ENCODE assay signal across 18 cellular contexts in the genomic region with DNA sequence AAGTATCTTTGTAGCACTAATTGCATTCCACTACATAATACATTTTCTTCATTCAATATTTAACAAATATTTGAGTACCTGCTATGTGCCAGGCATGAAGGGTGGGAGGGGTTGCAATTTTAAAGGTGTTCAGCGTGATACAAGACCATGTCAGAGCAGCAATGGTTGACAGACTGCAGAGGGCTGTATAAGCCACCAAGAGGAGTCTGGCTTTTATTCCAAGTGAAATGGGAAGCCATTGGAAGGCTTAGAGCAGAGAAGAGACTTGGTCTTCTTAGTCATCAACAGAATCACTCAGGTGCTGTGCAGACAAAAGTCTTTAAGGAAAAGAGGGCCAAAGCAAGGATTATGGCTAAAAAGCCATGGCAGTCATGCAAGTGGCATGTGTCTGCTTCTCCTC.
"Had no signal": no experiment of that assay in that cellular context is flagged by ENCODE, and none has a peak within 500 bp of the region (broad histone marks: within the 10 kb centered on the region; RNA-seq: fewer than 3 reads in every experiment).

No MANE protein-coding gene starts in this region.

- ATAC-seq: activated CD8-positive, alpha-beta T cell treated with anti-CD3 and anti-CD28 coated beads for 36 hours; natural killer cell treated with Interleukin-12 subunit alpha and Interleukin-12 subunit beta and Interleukin-15 and Interleukin-18, amount 100 ng/mL, for 72 hours; sciatic nerve had no signal

- H3K4me3 ChIP-seq: lung, smooth muscle cell, stomach, vagina had no signal

- DNase-seq: activated CD4-positive, alpha-beta T cell treated with anti-CD3 and anti-CD28 coated beads, Interleukin-2, amount 10 ng/mL, durations not matched to agents 24 days and 14 days; activated CD8-positive, alpha-beta T cell treated with anti-CD3 and anti-CD28 coated beads for 36 hours; activated effector memory CD4-positive, alpha-beta T cell treated with Interleukin-2 at 50 U/mL for 16 hours; activated naive CD4-positive, alpha-beta T cell treated with anti-CD3 and anti-CD28 coated beads, Interleukin-2, amount 10 ng/mL, durations not matched to agents 7 days and 5 days; activated T-cell treated with anti-CD3 and anti-CD28 coated beads, Interleukin-2, amount 50 U/mL, for 24 hours; aorta; cerebellar nuclear complex; effector memory CD4-positive, alpha-beta T cell; foreskin melanocyte; glutamatergic neuron; hippocampal formation; stimulated activated CD4-positive, alpha-beta T cell treated with anti-CD3 and anti-CD28 coated beads, Interleukin-4, amount 100 ng/mL, for 1 hour; stomach had no signal
